Comparison of ENCODE assay signal across 29 cellular contexts in the genomic region with DNA sequence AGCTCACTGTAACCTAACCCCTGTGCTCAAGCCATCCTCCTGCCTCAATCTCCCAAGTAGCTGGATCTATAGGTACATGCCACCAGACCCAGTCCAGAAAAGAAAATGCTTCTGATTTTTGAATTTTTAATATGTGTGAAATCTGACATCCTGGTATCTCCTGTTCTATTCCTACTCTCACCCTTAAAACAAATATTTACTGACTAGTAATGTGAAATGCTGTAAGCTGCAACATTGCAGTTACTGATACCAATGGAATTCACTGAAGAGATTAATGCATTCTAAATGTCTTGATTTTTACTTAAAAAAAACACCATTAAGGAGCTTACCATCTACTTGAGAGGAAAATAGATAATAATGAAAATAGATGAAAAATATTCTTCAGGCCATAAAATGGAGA.
"Had no signal": no experiment of that assay in that cellular context is flagged by ENCODE, and none has a peak within 500 bp of the region (broad histone marks: within the 10 kb centered on the region; RNA-seq: fewer than 3 reads in every experiment).

No MANE protein-coding gene starts in this region.

- H3K4me3 ChIP-seq: ascending aorta, breast epithelium, coronary artery, esophagus muscularis mucosa, gastrocnemius medialis had no signal

- ATAC-seq: activated CD4-positive, alpha-beta T cell treated with anti-CD3 and anti-CD28 coated beads for 36 hours; activated CD8-positive, alpha-beta memory T cell treated with anti-CD3 and anti-CD28 coated beads, Interleukin-2, amount 10 ng/mL, durations not matched to agents 7 days and 5 days; activated CD8-positive, alpha-beta T cell treated with anti-CD3 and anti-CD28 coated beads, Interleukin-2, amount 10 ng/mL, durations not matched to agents 7 days and 5 days; effector memory CD8-positive, alpha-beta T cell; foreskin keratinocyte; gastrocnemius medialis had no signal

- H3K36me3 ChIP-seq: ascending aorta, breast epithelium, esophagus muscularis mucosa, gastrocnemius medialis had no signal

- H3K27ac Mint-ChIP-seq: activated CD4-positive, alpha-beta memory T cell treated with anti-CD3 and anti-CD28 coated beads for 36 hours; activated CD4-positive, alpha-beta T cell treated with anti-CD3 and anti-CD28 coated beads for 36 hours; activated CD4-positive, alpha-beta T cell treated with anti-CD3 and anti-CD28 coated beads, Interleukin-2, amount 10 ng/mL, durations not matched to agents 24 days and 14 days; activated CD8-positive, alpha-beta memory T cell treated with anti-CD3 and anti-CD28 coated beads, Interleukin-2, amount 10 ng/mL, durations not matched to agents 7 days and 5 days; activated CD8-positive, alpha-beta T cell treated with anti-CD3 and anti-CD28 coated beads, Interleukin-2, amount 10 ng/mL, durations not matched to agents 7 days and 5 days; activated naive CD4-positive, alpha-beta T cell treated with anti-CD3 and anti-CD28 coated beads, Interleukin-2, amount 10 ng/mL, durations not matched to agents 7 days and 5 days; activated naive CD4-positive, alpha-beta T cell treated with anti-CD3 and anti-CD28 coated beads, Interleukin-2, amount 50 U/mL, for 72 hours; activated naive CD8-positive, alpha-beta T cell treated with anti-CD3 and anti-CD28 coated beads, Interleukin-2, amount 10 ng/mL, durations not matched to agents 7 days and 5 days; brain; effector memory CD8-positive, alpha-beta T cell had no signal

- H3K4me3 Mint-ChIP-seq: activated CD4-positive, alpha-beta memory T cell treated with anti-CD3 and anti-CD28 coated beads for 36 hours; activated CD4-positive, alpha-beta T cell treated with anti-CD3 and anti-CD28 coated beads for 36 hours; activated CD4-positive, alpha-beta T cell treated with anti-CD3 and anti-CD28 coated beads, Interleukin-2, amount 10 ng/mL, durations not matched to agents 24 days and 14 days; activated CD8-positive, alpha-beta memory T cell treated with anti-CD3 and anti-CD28 coated beads, Interleukin-2, amount 10 ng/mL, durations not matched to agents 7 days and 5 days; activated CD8-positive, alpha-beta T cell treated with anti-CD3 and anti-CD28 coated beads, Interleukin-2, amount 10 ng/mL, durations not matched to agents 7 days and 5 days; activated naive CD4-positive, alpha-beta T cell treated with anti-CD3 and anti-CD28 coated beads, Interleukin-2, amount 10 ng/mL, durations not matched to agents 7 days and 5 days; activated naive CD8-positive, alpha-beta T cell treated with anti-CD3 and anti-CD28 coated beads, Interleukin-2, amount 10 ng/mL, durations not matched to agents 7 days and 5 days; brain; central memory CD8-positive, alpha-beta T cell; effector memory CD8-positive, alpha-beta T cell had no signal

- DNase-seq: activated CD4-positive, alpha-beta memory T cell treated with anti-CD3 and anti-CD28 coated beads for 36 hours; activated CD4-positive, alpha-beta T cell treated with anti-CD3 and anti-CD28 coated beads for 36 hours; activated CD4-positive, alpha-beta T cell treated with anti-CD3 and anti-CD28 coated beads, Interleukin-2, amount 10 ng/mL, durations not matched to agents 24 days and 14 days; activated CD4-positive, CD25-positive, alpha-beta regulatory T cell; activated CD4-positive, CD25-positive, alpha-beta regulatory T cell treated with anti-CD3 and anti-CD28 coated beads, Interleukin-2, amount 50 U/mL, for 72 hours; activated CD8-positive, alpha-beta memory T cell treated with anti-CD3 and anti-CD28 coated beads, Interleukin-2, amount 10 ng/mL, durations not matched to agents 7 days and 5 days; activated CD8-positive, alpha-beta memory T cell treated with anti-CD3 and anti-CD28 coated beads, Interleukin-2, amount 50 U/mL, for 4 hours; activated CD8-positive, alpha-beta T cell treated with anti-CD3 and anti-CD28 coated beads, Interleukin-2, amount 10 ng/mL, durations not matched to agents 7 days and 5 days; activated gamma-delta T cell; activated naive CD4-positive, alpha-beta T cell; activated naive CD4-positive, alpha-beta T cell treated with anti-CD3 and anti-CD28 coated beads, Interleukin-2, amount 10 ng/mL, durations not matched to agents 7 days and 5 days; activated naive CD8-positive, alpha-beta T cell treated with anti-CD3 and anti-CD28 coated beads, Interleukin-2, amount 10 ng/mL, durations not matched to agents 7 days and 5 days; activated T-cell treated with anti-CD3 and anti-CD28 coated beads, Interleukin-2, amount 50 U/mL, for 1 hour; activated T-cell treated with anti-CD3 and anti-CD28 coated beads, Interleukin-2, amount 50 U/mL, for 48 hours; dermis blood vessel endothelial cell; effector CD4-positive, alpha-beta T cell; effector memory CD8-positive, alpha-beta T cell; erythroblast; foreskin keratinocyte; gastrocnemius medialis; head of caudate nucleus; T-helper 2 cell had no signal

- H3K36me3 Mint-ChIP-seq: activated CD4-positive, alpha-beta memory T cell treated with anti-CD3 and anti-CD28 coated beads for 36 hours; activated CD8-positive, alpha-beta memory T cell treated with anti-CD3 and anti-CD28 coated beads, Interleukin-2, amount 10 ng/mL, durations not matched to agents 7 days and 5 days; activated naive CD4-positive, alpha-beta T cell treated with anti-CD3 and anti-CD28 coated beads, Interleukin-2, amount 10 ng/mL, durations not matched to agents 7 days and 5 days; activated naive CD4-positive, alpha-beta T cell treated with anti-CD3 and anti-CD28 coated beads, Interleukin-2, amount 50 U/mL, for 72 hours; activated naive CD8-positive, alpha-beta T cell treated with anti-CD3 and anti-CD28 coated beads, Interleukin-2, amount 10 ng/mL, durations not matched to agents 7 days and 5 days; brain had no signal

- H3K27me3 ChIP-seq: ascending aorta, breast epithelium, esophagus muscularis mucosa, foreskin keratinocyte, gastrocnemius medialis had no signal

- H3K9me3 Mint-ChIP-seq: activated CD4-positive, alpha-beta memory T cell treated with anti-CD3 and anti-CD28 coated beads for 36 hours; activated naive CD4-positive, alpha-beta T cell treated with anti-CD3 and anti-CD28 coated beads, Interleukin-2, amount 10 ng/mL, durations not matched to agents 7 days and 5 days; activated naive CD8-positive, alpha-beta T cell treated with anti-CD3 and anti-CD28 coated beads, Interleukin-2, amount 10 ng/mL, durations not matched to agents 7 days and 5 days; central memory CD8-positive, alpha-beta T cell had no signal

- H3K27me3 Mint-ChIP-seq: activated CD4-positive, alpha-beta T cell treated with anti-CD3 and anti-CD28 coated beads, Interleukin-2, amount 10 ng/mL, durations not matched to agents 24 days and 14 days had no signal

- H3K27ac ChIP-seq: ascending aorta, breast epithelium, coronary artery, esophagus muscularis mucosa, foreskin keratinocyte, gastrocnemius medialis had no signal

- H3K4me1 ChIP-seq: breast epithelium, foreskin keratinocyte, gastrocnemius medialis had no signal

- H3K4me1 Mint-ChIP-seq: activated CD4-positive, alpha-beta T cell treated with anti-CD3 and anti-CD28 coated beads for 36 hours; activated CD4-positive, alpha-beta T cell treated with anti-CD3 and anti-CD28 coated beads, Interleukin-2, amount 10 ng/mL, durations not matched to agents 24 days and 14 days; activated CD8-positive, alpha-beta memory T cell treated with anti-CD3 and anti-CD28 coated beads, Interleukin-2, amount 10 ng/mL, durations not matched to agents 7 days and 5 days; activated naive CD4-positive, alpha-beta T cell treated with anti-CD3 and anti-CD28 coated beads, Interleukin-2, amount 10 ng/mL, durations not matched to agents 7 days and 5 days; activated naive CD8-positive, alpha-beta T cell treated with anti-CD3 and anti-CD28 coated beads, Interleukin-2, amount 10 ng/mL, durations not matched to agents 7 days and 5 days; brain; central memory CD8-positive, alpha-beta T cell had no signal
